In genomic region chr17:79438045-79438444, GRCh38 we compare ENCODE assay signal across 2 cellular contexts.
TF ChIP-seq lines count a peak whose summit lies in the region.

No MANE protein-coding gene starts in this region.

TF ChIP-seq in SK-N-SH, 30 proteins besides CTCF, POLR2A, EP300 and RAD21 (continued from another document):
- TF ChIP-seq USF2 (IDR thresholded peaks at IDR 0.05; ENCODE audit: borderline replicate concordance, low read depth, low read length) = no peak
- no peak for TF ChIP-seq MEF2A (IDR thresholded peaks at IDR 0.05; ENCODE audit: borderline replicate concordance, low read depth)
- no peak for TF ChIP-seq RFX5 (IDR thresholded peaks at IDR 0.05; ENCODE audit: low read length)
- no peak for TF ChIP-seq JUND (IDR thresholded peaks at IDR 0.05)
- no peak for TF ChIP-seq REST (IDR thresholded peaks at IDR 0.05; ENCODE audit: low read depth, low read length)
- TF ChIP-seq TEAD4 (IDR thresholded peaks at IDR 0.05; ENCODE audit: borderline replicate concordance, insufficient read depth) = no peak

TF ChIP-seq in SK-N-SH treated with all-trans-retinoic acid at 6 μM for 48 hours, 23 proteins besides CTCF, POLR2A, EP300 and RAD21 (continued from another document):
- TF ChIP-seq PATZ1 (CRISPR knock-in tag; IDR thresholded peaks at IDR 0.05; ENCODE audit: borderline replicate concordance) (no peak), ZNF8 (CRISPR knock-in tag; IDR thresholded peaks at IDR 0.05) (no peak), TCF4 (CRISPR knock-in tag; IDR thresholded peaks at IDR 0.05; ENCODE audit: borderline replicate concordance) (no peak), TSHZ2 (CRISPR knock-in tag; IDR thresholded peaks at IDR 0.05) (no peak), CREB5 (CRISPR knock-in tag; IDR thresholded peaks at IDR 0.05; ENCODE audit: low read depth) (no peak), ZFP30 (CRISPR knock-in tag; IDR thresholded peaks at IDR 0.05) (no peak), ZC3H10 (CRISPR knock-in tag; IDR thresholded peaks at IDR 0.05) (no peak), CSDC2 (CRISPR knock-in tag; IDR thresholded peaks at IDR 0.05) (no peak), OSR1 (CRISPR knock-in tag; IDR thresholded peaks at IDR 0.05) (no peak), TOX (CRISPR knock-in tag; IDR thresholded peaks at IDR 0.05; ENCODE audit: borderline replicate concordance) (no peak), ARNTL (CRISPR knock-in tag; IDR thresholded peaks at IDR 0.05; ENCODE audit: borderline replicate concordance, low read depth) (no peak), POU6F1 (CRISPR knock-in tag; IDR thresholded peaks at IDR 0.05; ENCODE audit: borderline replicate concordance, low read depth) (no peak), SNAI2 (CRISPR knock-in tag; IDR thresholded peaks at IDR 0.05) (no peak)
TF ChIP-seq in SK-N-SH treated with all-trans-retinoic acid at 6 μM for 48 hours: peak in this region for 0.
